7 cellular contexts compared by ENCODE assay signal in genomic region chr19:50329146-50329925, GRCh38.
DNase-seq lines count a peak whose midpoint lies in the region; ATAC-seq and TF ChIP-seq lines count a peak whose summit lies in the region.

KCNC3 (minus strand) TSS chr19:50329377; CDS start chr19:50329082, 295 bp downstream.

- no peak for TF ChIP-seq CTCF in coronary artery (IDR thresholded peaks at IDR 0.05)

- ATAC-seq in GM18511 (IDR thresholded peaks at IDR 0.05; ENCODE audit: unreplicated experiment): peak; percentile 58
- ATAC-seq in HG02981 (IDR thresholded peaks at IDR 0.05; ENCODE audit: unreplicated experiment): peak; percentile 40

- DNase-seq in NCI-H2227 (lab: John Stamatoyannopoulos, UW; ENCODE audit: unreplicated experiment) (peak; percentile 98), coronary artery (ENCODE audit: low spot score) (peak; percentile 96), kidney tubule cell (ENCODE audit: low spot score) (peak; percentile 99)
- DNase-seq in activated CD4-positive, alpha-beta T cell treated with anti-CD3 and anti-CD28 coated beads for 48 hours: peak; percentile 99
- DNase-seq in stimulated activated CD4-positive, alpha-beta T cell treated with anti-CD3 and anti-CD28 coated beads, Interleukin-1b, Interleukin-23, amount 100 ng/mL, for 24 hours (ENCODE audit: low read depth in 4 of 4, low spot score in 1 of 4): peak; percentile 80 to 98 (median 88)

- H3K27ac ChIP-seq in coronary artery: peak within 1 kb of the TSS; percentile 22 to 67

- peak within 1 kb of the TSS; percentile 65 for H3K4me3 ChIP-seq in coronary artery

Comparison
In these comparisons a context has a peak if more than half of its experiments do, and no peak if none do; other contexts are left out.
1. Peak in every context shown above with its lines: DNase-seq, ATAC-seq, H3K4me3 ChIP-seq and H3K27ac ChIP-seq.